Comparison of ENCODE assay signal across 23 cellular contexts in genomic region chr10:76950354-76950753, GRCh38.
"Had no signal": no experiment of that assay in that cellular context is flagged by ENCODE, and none has a peak within 500 bp of the region (broad histone marks: within the 10 kb centered on the region; RNA-seq: fewer than 3 reads in every experiment).

No MANE protein-coding gene starts in this region.

- H3K27ac ChIP-seq: sigmoid colon, tibial nerve had no signal

- DNase-seq: activated CD4-positive, alpha-beta memory T cell treated with anti-CD3 and anti-CD28 coated beads, Interleukin-2, amount 10 ng/mL, durations not matched to agents 7 days and 5 days; activated CD4-positive, alpha-beta T cell treated with anti-CD3 and anti-CD28 coated beads for 1 hour; activated CD4-positive, alpha-beta T cell treated with anti-CD3 and anti-CD28 coated beads, Interleukin-2, amount 10 ng/mL, durations not matched to agents 7 days and 5 days; activated gamma-delta T cell treated with Interleukin-2 at 50 U/mL for 16 hours; activated naive CD8-positive, alpha-beta T cell treated with anti-CD3 and anti-CD28 coated beads, Interleukin-2, amount 50 U/mL, for 24 hours; activated T-cell treated with anti-CD3 and anti-CD28 coated beads, Interleukin-2, amount 50 U/mL, for 4 hours; anterior cingulate cortex; caudate nucleus; foreskin melanocyte; glutamatergic neuron; islet precursor cell; left cardiac atrium; left ventricle myocardium superior; mucosa of descending colon; sigmoid colon; stimulated activated CD4-positive, alpha-beta T cell treated with anti-CD3 and anti-CD28 coated beads, Interleukin-15, amount 100 ng/mL, for 24 hours; stimulated activated naive CD4-positive, alpha-beta T cell treated with Interleukin-2 at 50 U/mL for 16 hours; T-helper 17 cell had no signal

- ATAC-seq: activated naive CD8-positive, alpha-beta T cell treated with anti-CD3 and anti-CD28 coated beads, Interleukin-2, amount 50 U/mL, for 24 hours; activated T-cell treated with anti-CD3 and anti-CD28 coated beads, Interleukin-2, amount 50 U/mL, for 4 hours; activated T-helper 17 cell treated with anti-CD3 and anti-CD28 coated beads, Interleukin-2, amount 50 U/mL, for 72 hours; left cardiac atrium; left ventricle myocardium superior; mucosa of descending colon; natural killer cell treated with Interleukin-12 subunit alpha and Interleukin-12 subunit beta and Interleukin-15 and Interleukin-18, amount 100 ng/mL, for 72 hours; T-helper 17 cell; WTC11 had no signal

- H3K4me3 ChIP-seq: mucosa of descending colon, sigmoid colon, tibial nerve had no signal

- H3K27me3 ChIP-seq: sigmoid colon, tibial nerve had no signal

- FAIRE-seq: endothelial cell of umbilical vein had no signal

- H3K4me1 ChIP-seq: sigmoid colon, tibial nerve had no signal

- H3K36me3 ChIP-seq: tibial nerve had no signal

- H3K9me3 ChIP-seq: mucosa of descending colon, sigmoid colon, tibial nerve had no signal
